Comparison of ENCODE assay signal across 19 cellular contexts in the genomic region with DNA sequence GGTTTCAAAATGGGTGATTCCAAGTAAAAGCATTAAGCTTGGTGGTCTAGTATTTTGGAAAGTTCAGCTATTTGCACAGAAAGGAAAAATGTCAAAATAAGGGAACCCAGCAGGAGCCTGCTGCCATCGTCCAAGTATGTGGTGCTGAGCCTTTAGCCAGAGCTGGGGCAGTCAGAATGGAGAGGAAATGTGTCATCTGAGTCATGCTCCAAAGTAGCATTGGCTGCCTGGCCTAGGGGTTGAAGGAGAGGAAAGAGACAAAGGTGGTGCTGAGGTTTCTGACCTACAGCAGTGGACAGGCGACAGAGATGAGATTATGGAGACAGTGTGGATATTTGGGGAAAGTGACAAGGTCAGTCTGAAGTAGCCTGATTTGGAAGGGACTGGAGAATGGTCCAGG.
DNase-seq lines count a peak whose midpoint lies in the region; ATAC-seq and TF ChIP-seq lines count a peak whose summit lies in the region.
"Had no signal": no experiment of that assay in that cellular context is flagged by ENCODE, and none has a peak within 500 bp of the region (broad histone marks: within the 10 kb centered on the region; RNA-seq: fewer than 3 reads in every experiment).

No MANE protein-coding gene starts in this region.

- ATAC-seq in HG02973 (IDR thresholded peaks at IDR 0.05; ENCODE audit: unreplicated experiment) = no peak
- ATAC-seq: left lobe of liver had no signal

- H3K4me3 ChIP-seq in brain microvascular endothelial cell (ENCODE audit: low read depth, low read length) = no peak overlapping the region
- H3K4me3 ChIP-seq: dorsolateral prefrontal cortex had no signal

- DNase-seq in Daoy (ENCODE audit: low read depth) = peak; percentile 39
- peak; percentile 72 for DNase-seq in HT1080 (ENCODE audit: low read depth)
- DNase-seq in brain microvascular endothelial cell = peak; percentile 33
- DNase-seq in kidney tubule cell (ENCODE audit: low spot score) = peak; percentile 40
- DNase-seq in NCI-H1092 treated with DMSO at 0.1 percent for 48 hours (lab: John Stamatoyannopoulos, UW) = no peak
- no peak for DNase-seq in NCI-H1417 treated with DMSO at 0.1 percent for 48 hours (lab: John Stamatoyannopoulos, UW)
- DNase-seq: activated CD4-positive, alpha-beta T cell treated with anti-CD3 and anti-CD28 coated beads, Interleukin-2, amount 50 U/mL, for 48 hours; activated CD4-positive, CD25-positive, alpha-beta regulatory T cell; activated CD8-positive, alpha-beta memory T cell treated with anti-CD3 and anti-CD28 coated beads, Interleukin-2, amount 50 U/mL, for 4 hours; Calu3; dorsolateral prefrontal cortex; KG1; naive B cell; NCI-H187 treated with DMSO at 0.1 percent for 48 hours; NCI-H69; nucleus accumbens; T1000 had no signal

- H3K27me3 ChIP-seq in brain microvascular endothelial cell (replicated peaks) = no peaks in the 10 kb centered on the region

- H3K36me3 ChIP-seq in brain microvascular endothelial cell (replicated peaks) = no peaks in the 10 kb centered on the region

- H3K27ac ChIP-seq in brain microvascular endothelial cell = no peak overlapping the region
- H3K27ac ChIP-seq: dorsolateral prefrontal cortex had no signal

- in situ Hi-C loops in brain microvascular endothelial cell (cut with HindIII; ENCODE audit: low pct_ligation_motif_present, low sequenced_read_pairs) = no loop called here

- no peak for TF ChIP-seq CTCF in brain microvascular endothelial cell (IDR thresholded peaks at IDR 0.05; ENCODE audit: low read depth, low read length, missing control alignments)

Comparison
In these comparisons a context has a peak if more than half of its experiments do, and no peak if none do; other contexts are left out.
1. DNase-seq: peak in Daoy (single experiment), HT1080 (single experiment), brain microvascular endothelial cell (single experiment) and kidney tubule cell (single experiment); none in NCI-H1092 treated with DMSO at 0.1 percent for 48 hours (single experiment) and NCI-H1417 treated with DMSO at 0.1 percent for 48 hours (single experiment).